15 cellular contexts compared by ENCODE assay signal in genomic region chr11:73194593-73194992, GRCh38. TPM values are rescaled to one million over a fixed set of nuclear protein-coding genes. Genes with fewer than 3 reads are reported as not detected.
DNase-seq lines count a peak whose midpoint lies in the region; ATAC-seq and TF ChIP-seq lines count a peak whose summit lies in the region.
"Had no signal": no experiment of that assay in that cellular context is flagged by ENCODE, and none has a peak within 500 bp of the region (broad histone marks: within the 10 kb centered on the region; RNA-seq: fewer than 3 reads in every experiment).

No MANE protein-coding gene starts in this region.

- CTCF ChIA-PET in Caco-2 (lab: Charles Lee) = interaction anchor here (0.6 to 3.0 kb wide), 10 partner anchors 9 to 95 kb away, joined by 3 to 17 read pairs (median 4); partner anchors contain the start of genes P2RY2 and P2RY6

- no peak overlapping the region for H3K4me3 ChIP-seq in Caco-2 (ENCODE audit: low read depth, low read length)
- no peak overlapping the region for H3K4me3 ChIP-seq in Peyer's patch
- no peak overlapping the region for H3K4me3 ChIP-seq in prostate gland
- no peak overlapping the region for H3K4me3 ChIP-seq in left ventricle myocardium inferior
- H3K4me3 ChIP-seq: vagina had no signal

- H3K27me3 Mint-ChIP-seq in Caco-2 (ENCODE audit: insufficient read depth, unreplicated experiment) = no peaks in the 10 kb centered on the region
- peaks cover 6% of the 10 kb centered on the region for H3K27me3 Mint-ChIP-seq in activated CD4-positive, alpha-beta T cell treated with anti-CD3 and anti-CD28 coated beads, Interleukin-2, amount 10 ng/mL, durations not matched to agents 24 days and 14 days
- H3K27me3 Mint-ChIP-seq: activated T-cell treated with anti-CD3 and anti-CD28 coated beads, Interleukin-2, amount 50 U/mL, for 24 hours had no signal

- peaks cover 65% of the 10 kb centered on the region for H3K4me1 Mint-ChIP-seq in Caco-2 (ENCODE audit: low read depth, unreplicated experiment)
- H3K4me1 Mint-ChIP-seq in activated CD4-positive, alpha-beta T cell treated with anti-CD3 and anti-CD28 coated beads, Interleukin-2, amount 10 ng/mL, durations not matched to agents 24 days and 14 days = no peaks in the 10 kb centered on the region
- H3K4me1 Mint-ChIP-seq: natural killer cell had no signal

- no peak for TF ChIP-seq CTCF in Caco-2 (IDR thresholded peaks at IDR 0.05; ENCODE audit: insufficient read depth in 1 of 2, low read depth in 1 of 2, low read length in 1 of 2, severe bottlenecking in 1 of 2, unreplicated experiment in 1 of 2)
- no peak for TF ChIP-seq CTCF in Peyer's patch (IDR thresholded peaks at IDR 0.05)
- TF ChIP-seq CTCF in foreskin keratinocyte (conservative IDR thresholded peaks at IDR 0.05) = no peak
- TF ChIP-seq CTCF in prostate gland (IDR thresholded peaks at IDR 0.05) = no peak
- no peak for TF ChIP-seq CTCF in left ventricle myocardium inferior (IDR thresholded peaks at IDR 0.05; ENCODE audit: borderline replicate concordance)

- peaks cover 9% of the 10 kb centered on the region for H3K36me3 Mint-ChIP-seq in Caco-2 (ENCODE audit: insufficient read depth, unreplicated experiment)
- no peaks in the 10 kb centered on the region for H3K36me3 Mint-ChIP-seq in activated CD4-positive, alpha-beta T cell treated with anti-CD3 and anti-CD28 coated beads, Interleukin-2, amount 10 ng/mL, durations not matched to agents 24 days and 14 days (ENCODE audit: low read depth)
- H3K36me3 Mint-ChIP-seq: natural killer cell had no signal

- WGBS in prostate gland = 34% methylated on average over 8 of the region's 8 CpGs

- no peaks in the 10 kb centered on the region for H3K9me3 Mint-ChIP-seq in Caco-2 (ENCODE audit: unreplicated experiment)
- H3K9me3 Mint-ChIP-seq in activated CD4-positive, alpha-beta T cell treated with anti-CD3 and anti-CD28 coated beads, Interleukin-2, amount 10 ng/mL, durations not matched to agents 24 days and 14 days = no peaks in the 10 kb centered on the region
- H3K9me3 Mint-ChIP-seq: activated T-cell treated with anti-CD3 and anti-CD28 coated beads, Interleukin-2, amount 50 U/mL, for 24 hours; natural killer cell had no signal

- POLR2A ChIA-PET in Caco-2 (lab: Charles Lee) = interaction anchor here (0.5 to 0.6 kb wide), 3 partner anchors 9 to 394 kb away, joined by 3 to 4 read pairs (median 4); no protein-coding TSS in a partner anchor

- no peak for TF ChIP-seq POLR2A in Peyer's patch (IDR thresholded peaks at IDR 0.05)
- TF ChIP-seq POLR2A in prostate gland (IDR thresholded peaks at IDR 0.05) = no peak

- intact Hi-C loops in Caco-2 (cut with micrococcal nuclease; ENCODE audit: unreplicated experiment) = loop anchor here (1.0 kb wide), 3 partner anchors 11 to 34 kb away; partner anchors contain the start of gene P2RY2
- intact Hi-C loops in prostate gland (cut with DNase I) = no loop called here
- intact Hi-C loops in activated CD4-positive, alpha-beta T cell treated with anti-CD3 and anti-CD28 coated beads, Interleukin-2, amount 10 ng/mL, durations not matched to agents 24 days and 14 days (cut with micrococcal nuclease) = no loop called here
- intact Hi-C loops in left ventricle myocardium inferior (cut with micrococcal nuclease) = no loop called here

- no TSS peak for BruUV-seq in Caco-2 (replicated peaks; lab: Mats Ljungman, UMichigan)

- DNase-seq in Caco-2 (peak; percentile 90 to 95), Peyer's patch (peak in 2 of 3 donors; percentile 91 to 92), foreskin keratinocyte (peak; percentile 53 to 86), prostate gland (ENCODE audit: low spot score) (peak; percentile 50), left ventricle myocardium inferior (no peak), NCI-H2081 (lab: John Stamatoyannopoulos, UW) (no peak), NCI-H1105 (lab: John Stamatoyannopoulos, UW) (no peak)
- DNase-seq in activated CD4-positive, alpha-beta T cell treated with anti-CD3 and anti-CD28 coated beads, Interleukin-2, amount 10 ng/mL, durations not matched to agents 24 days and 14 days = no peak
- DNase-seq: activated CD4-positive, alpha-beta T cell treated with anti-CD3 and anti-CD28 coated beads for 48 hours; activated T-cell treated with anti-CD3 and anti-CD28 coated beads, Interleukin-2, amount 50 U/mL, for 24 hours; natural killer cell; retina; stimulated activated CD4-positive, alpha-beta T cell treated with anti-CD3 and anti-CD28 coated beads, Interleukin-4, amount 100 ng/mL, for 4 hours; T-helper 2 cell had no signal

- H3K27ac ChIP-seq in Peyer's patch (peak overlapping the region in 3 of 4 donors; percentile 79 to 95 (median 91)), foreskin keratinocyte (peak overlapping the region; percentile 63), prostate gland (no peak overlapping the region), left ventricle myocardium inferior (replicated peaks) (no peak overlapping the region)
- H3K27ac ChIP-seq: vagina had no signal

- H3K4me1 ChIP-seq in Caco-2 (peaks cover 78% of the 10 kb centered on the region), Peyer's patch (peaks cover 0 to 63% (median 1%) of the 10 kb centered on the region in 4 donors), foreskin keratinocyte (peaks cover 42% of the 10 kb centered on the region), prostate gland (replicated peaks) (no peaks in the 10 kb centered on the region), left ventricle myocardium inferior (peaks cover 13% of the 10 kb centered on the region)

- peak overlapping the region; percentile 29 for H3K4me3 Mint-ChIP-seq in Caco-2 (ENCODE audit: unreplicated experiment)
- no peak overlapping the region for H3K4me3 Mint-ChIP-seq in activated CD4-positive, alpha-beta T cell treated with anti-CD3 and anti-CD28 coated beads, Interleukin-2, amount 10 ng/mL, durations not matched to agents 24 days and 14 days
- H3K4me3 Mint-ChIP-seq: activated T-cell treated with anti-CD3 and anti-CD28 coated beads, Interleukin-2, amount 50 U/mL, for 24 hours; natural killer cell had no signal

- H3K27ac Mint-ChIP-seq in Caco-2 (ENCODE audit: unreplicated experiment) = peak overlapping the region; percentile 30
- H3K27ac Mint-ChIP-seq in activated CD4-positive, alpha-beta T cell treated with anti-CD3 and anti-CD28 coated beads, Interleukin-2, amount 10 ng/mL, durations not matched to agents 24 days and 14 days = no peak overlapping the region
- H3K27ac Mint-ChIP-seq: activated T-cell treated with anti-CD3 and anti-CD28 coated beads, Interleukin-2, amount 50 U/mL, for 24 hours; natural killer cell had no signal

- H3K27me3 ChIP-seq in Caco-2 (replicated peaks; ENCODE audit: control insufficient read depth, insufficient read depth, low read length) = no peaks in the 10 kb centered on the region
- no peaks in the 10 kb centered on the region for H3K27me3 ChIP-seq in Peyer's patch
- H3K27me3 ChIP-seq in foreskin keratinocyte = no peaks in the 10 kb centered on the region
- no peaks in the 10 kb centered on the region for H3K27me3 ChIP-seq in prostate gland (replicated peaks; ENCODE audit: insufficient read depth)
- H3K27me3 ChIP-seq in left ventricle myocardium inferior (ENCODE audit: low read depth) = no peaks in the 10 kb centered on the region
- H3K27me3 ChIP-seq: vagina had no signal

- no peaks in the 10 kb centered on the region for H3K9me3 ChIP-seq in Caco-2
- no peaks in the 10 kb centered on the region for H3K9me3 ChIP-seq in Peyer's patch
- no peaks in the 10 kb centered on the region for H3K9me3 ChIP-seq in prostate gland
- H3K9me3 ChIP-seq in left ventricle myocardium inferior (replicated peaks) = no peaks in the 10 kb centered on the region
- H3K9me3 ChIP-seq: vagina had no signal

- ATAC-seq in foreskin keratinocyte = peak; percentile 67
- ATAC-seq: natural killer cell had no signal

- H3K36me3 ChIP-seq in Caco-2 (ENCODE audit: control insufficient read depth, insufficient read depth, low read length) (no peaks in the 10 kb centered on the region), Peyer's patch (no peaks in the 10 kb centered on the region), prostate gland (no peaks in the 10 kb centered on the region), left ventricle myocardium inferior (no peaks in the 10 kb centered on the region)
- H3K36me3 ChIP-seq: vagina had no signal

RNA-seq across cellular contexts. Expression of gene P2RY2, which starts 23.5 kb away (rescaled TPM):
- total RNA-seq in Caco-2 (2022) (10.4 and 11.4 TPM in 2 replicates), Peyer's patch (10 to 100 TPM in 3 of 4 donors, 1 to 10 TPM in 1; 6.6 to 42.7 (median 33.5) TPM), foreskin keratinocyte (5.1 and 6.3 TPM in 2 replicates), prostate gland (1 to 10 TPM; 2.7 to 3.5 TPM), left ventricle myocardium inferior (19.8 TPM)
- 4.1 and 4.2 TPM in 2 replicates for polyA plus RNA-seq in foreskin keratinocyte
- total RNA-seq in activated CD4-positive, alpha-beta T cell treated with anti-CD3 and anti-CD28 coated beads, Interleukin-2, amount 10 ng/mL, durations not matched to agents 24 days and 14 days = not detected in 2 replicates

RNA-seq across cellular contexts. Expression of gene FCHSD2, which starts 52.5 kb away (rescaled TPM):
- total RNA-seq in Caco-2 (2022) = 27.2 and 32.7 TPM in 2 replicates
- total RNA-seq in Peyer's patch = 10 to 100 TPM in 3 of 4 donors, 1 to 10 TPM in 1; 6.7 to 95.7 (median 10.2) TPM
- total RNA-seq in foreskin keratinocyte = 14.7 and 15.4 TPM in 2 replicates
- polyA plus RNA-seq in foreskin keratinocyte = 5.0 and 5.1 TPM in 2 replicates
- total RNA-seq in prostate gland = 10 to 100 TPM in 1 of 2 donors, 1 to 10 TPM in 1; 9.9 to 45.3 TPM
- 20.4 and 22.4 TPM in 2 replicates for total RNA-seq in activated CD4-positive, alpha-beta T cell treated with anti-CD3 and anti-CD28 coated beads, Interleukin-2, amount 10 ng/mL, durations not matched to agents 24 days and 14 days
- total RNA-seq in left ventricle myocardium inferior = 43.4 TPM

Comparison
In these comparisons a context has a peak if more than half of its experiments do, and no peak if none do; other contexts are left out.
1. DNase-seq: peak in Caco-2 (2 of 2), Peyer's patch (2 of 3), foreskin keratinocyte (2 of 2) and prostate gland (single experiment); none in activated CD4-positive, alpha-beta T cell treated with anti-CD3 and anti-CD28 coated beads, Interleukin-2, amount 10 ng/mL, durations not matched to agents 24 days and 14 days (single experiment), left ventricle myocardium inferior (single experiment), NCI-H2081 (0 of 2) and NCI-H1105 (single experiment).
2. H3K27ac ChIP-seq: peak in Peyer's patch (3 of 4) and foreskin keratinocyte (single experiment); none in prostate gland (0 of 2) and left ventricle myocardium inferior (single experiment).